15 cellular contexts compared by ENCODE assay signal in genomic region chr13:75437582-75438318, GRCh38. TPM values are rescaled to one million over a fixed set of nuclear protein-coding genes. Genes with fewer than 3 reads are reported as not detected.
DNase-seq lines count a peak whose midpoint lies in the region; ATAC-seq and TF ChIP-seq lines count a peak whose summit lies in the region.
"Had no signal": no experiment of that assay in that cellular context is flagged by ENCODE, and none has a peak within 500 bp of the region (broad histone marks: within the 10 kb centered on the region; RNA-seq: fewer than 3 reads in every experiment).

No MANE protein-coding gene starts in this region.

- H3K27me3 ChIP-seq in fibroblast of lung (ENCODE audit: control insufficient read depth, insufficient read depth, low read length), result no peaks in the 10 kb centered on the region
- H3K27me3 ChIP-seq: BE2C had no signal

- H3K79me2 ChIP-seq in fibroblast of lung (ENCODE audit: control insufficient read depth, insufficient read depth, low read length), result no peaks in the 10 kb centered on the region

- DNase-seq in COLO829 (ENCODE audit: low spot score) (peak; percentile 8), NCI-H82 (lab: John Stamatoyannopoulos, UW) (peak; percentile 87), fibroblast of lung (ENCODE audit: low read depth in 2 of 2) (peak; percentile 57 to 60), medulla oblongata (ENCODE audit: extremely low spot score) (peak; percentile 27), Kasumi-1 (lab: John Stamatoyannopoulos, UW) (no peak), iPS-NIHi11 (ENCODE audit: low spot score) (no peak), NCI-H1092 (lab: John Stamatoyannopoulos, UW) (no peak)
- DNase-seq: activated T-cell treated with anti-CD3 and anti-CD28 coated beads, Interleukin-2, amount 50 U/mL, for 1 hour; BE2C; GOT3; mammary epithelial cell; NCI-H2107 had no signal

- no peaks in the 10 kb centered on the region for H3K9me3 ChIP-seq in fibroblast of lung (ENCODE audit: control insufficient read depth, insufficient read depth, low read depth, low read length)
- H3K9me3 ChIP-seq: BE2C, thoracic aorta had no signal

- no peak overlapping the region for H3K4me3 ChIP-seq in fibroblast of lung (replicated peaks in 1 of 4; ENCODE audit: control extremely low read depth in 1 of 4, insufficient read depth in 1 of 4, low read depth in 3 of 4, low read length in 4 of 4)
- H3K4me3 ChIP-seq: thoracic aorta had no signal

- no peaks in the 10 kb centered on the region for H4K20me1 ChIP-seq in fibroblast of lung (ENCODE audit: control insufficient read depth, extremely low read depth, insufficient read depth, low read length)

- H3K36me3 ChIP-seq in fibroblast of lung (ENCODE audit: control insufficient read depth, insufficient read depth, low read length), result no peaks in the 10 kb centered on the region
- H3K36me3 ChIP-seq: BE2C, thoracic aorta had no signal

- H3K27ac ChIP-seq in fibroblast of lung (ENCODE audit: insufficient read depth, low read length), result no peak overlapping the region
- H3K27ac ChIP-seq: thoracic aorta, VCaP had no signal

- no peak for ATAC-seq in GM18873 (IDR thresholded peaks at IDR 0.05; ENCODE audit: low FRiP score, unreplicated experiment)

- no peak overlapping the region for H3K9ac ChIP-seq in fibroblast of lung (ENCODE audit: insufficient read depth, low read length)

- no peak overlapping the region for H2AFZ ChIP-seq in fibroblast of lung (ENCODE audit: low read length)

- H3K4me1 ChIP-seq in fibroblast of lung (ENCODE audit: control insufficient read depth, extremely low read depth, insufficient read depth, low read length), result peaks cover 2% of the 10 kb centered on the region

- TF ChIP-seq CTCF in fibroblast of lung (conservative IDR thresholded peaks at IDR 0.05 in 1 of 2, IDR thresholded peaks at IDR 0.05 in 1 of 2; ENCODE audit: low read depth in 1 of 2, low read length in 2 of 2), result no peak

- no peak overlapping the region for H3K4me2 ChIP-seq in fibroblast of lung (ENCODE audit: extremely low read depth, insufficient read depth, low read length)

RNA-seq across cellular contexts. Expression of gene TBC1D4, which starts 44.2 kb away (rescaled TPM):
- total RNA-seq in fibroblast of lung, result 11.3 and 15.4 TPM in 2 replicates
- polyA plus RNA-seq in fibroblast of lung, result 10.3 and 10.5 TPM in 2 replicates
- polyA plus RNA-seq in fibroblast of lung (2012), result 6.0 and 7.1 TPM in 2 replicates
- polyA minus RNA-seq in fibroblast of lung (ENCODE audit: low replicate concordance), result 9.7 and 21.3 TPM in 2 replicates

Comparison
In these comparisons a context has a peak if more than half of its experiments do, and no peak if none do; other contexts are left out.
1. DNase-seq: peak in COLO829 (single experiment), NCI-H82 (single experiment), fibroblast of lung (2 of 2) and medulla oblongata (single experiment); none in Kasumi-1 (0 of 2), iPS-NIHi11 (single experiment) and NCI-H1092 (single experiment).